23 cellular contexts compared by ENCODE assay signal in the genomic region with DNA sequence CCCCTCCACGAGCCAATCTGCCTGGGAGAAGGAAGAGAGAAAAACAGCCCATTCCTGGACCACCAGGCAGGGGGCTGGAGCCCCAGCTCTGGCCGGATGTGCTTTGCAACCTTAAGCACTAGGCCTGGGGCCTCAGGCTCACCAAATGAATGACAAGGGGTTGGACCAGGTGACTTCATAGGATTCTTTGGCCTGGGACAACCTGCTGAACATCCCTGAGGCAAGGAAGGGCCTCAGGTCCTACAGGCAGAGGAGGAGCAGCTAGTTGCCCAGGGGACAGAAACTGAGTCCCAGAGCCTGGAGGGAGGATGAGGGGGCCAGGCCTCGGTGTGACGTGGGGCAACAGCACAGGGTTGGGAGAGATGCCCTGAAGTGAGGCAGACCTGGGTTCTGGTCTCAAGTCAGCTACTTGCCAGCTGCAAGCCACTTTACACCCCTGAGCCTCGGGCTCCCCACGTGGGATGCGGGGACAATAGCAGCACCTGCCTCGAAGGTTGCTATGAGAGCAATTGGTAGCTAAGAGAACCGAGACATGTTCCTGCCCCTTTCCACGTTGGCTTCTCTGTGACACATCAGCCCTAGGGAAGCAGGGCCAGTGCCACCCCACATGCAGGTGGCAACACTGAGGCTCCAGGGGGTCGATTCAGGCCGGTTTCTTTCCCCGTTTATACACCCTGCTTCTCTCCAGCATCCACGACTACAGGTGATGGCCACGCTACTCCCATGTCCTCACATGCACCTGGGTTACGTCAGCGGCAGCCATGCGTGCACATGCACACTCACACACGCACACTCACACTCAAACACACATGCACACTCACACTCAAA. TPM values are rescaled to one million over a fixed set of nuclear protein-coding genes. Genes with fewer than 3 reads are reported as not detected.
DNase-seq lines count a peak whose midpoint lies in the region; ATAC-seq and TF ChIP-seq lines count a peak whose summit lies in the region.
"Had no signal": no experiment of that assay in that cellular context is flagged by ENCODE, and none has a peak within 500 bp of the region (broad histone marks: within the 10 kb centered on the region; RNA-seq: fewer than 3 reads in every experiment).

No MANE protein-coding gene starts in this region.

- H3K36me3 ChIP-seq in endodermal cell (ENCODE audit: control insufficient read depth, insufficient read depth, low read length), result no peaks in the 10 kb centered on the region
- H3K36me3 ChIP-seq: WERI-Rb-1 had no signal

- H3K27me3 Mint-ChIP-seq in progenitor cell of endocrine pancreas (no peaks in the 10 kb centered on the region), endodermal cell (ENCODE audit: insufficient read depth) (peaks cover 2% of the 10 kb centered on the region)
- no peaks in the 10 kb centered on the region for H3K27me3 Mint-ChIP-seq in activated CD4-positive, alpha-beta T cell treated with anti-CD3 and anti-CD28 coated beads for 36 hours
- peaks cover 0 to 10% of the 10 kb centered on the region in 2 donors for H3K27me3 Mint-ChIP-seq in effector memory CD8-positive, alpha-beta T cell

- H3K4me1 ChIP-seq in endodermal cell (ENCODE audit: control insufficient read depth, insufficient read depth, low read length), result no peaks in the 10 kb centered on the region
- H3K4me1 ChIP-seq: foreskin keratinocyte had no signal

- H3K27ac Mint-ChIP-seq in progenitor cell of endocrine pancreas, result peak overlapping the region; percentile 86
- H3K27ac Mint-ChIP-seq in activated CD4-positive, alpha-beta T cell treated with anti-CD3 and anti-CD28 coated beads for 36 hours, result no peak overlapping the region
- H3K27ac Mint-ChIP-seq in effector memory CD8-positive, alpha-beta T cell, result no peak overlapping the region
- H3K27ac Mint-ChIP-seq in endodermal cell, result no peak overlapping the region
- H3K27ac Mint-ChIP-seq: T-helper 17 cell had no signal

- 85 to 91% methylated on average over 19 of the region's 19 CpGs for WGBS in endodermal cell (ENCODE audit: insufficient coverage in 1 of 2, insufficient read length in 1 of 2), 2 experiments

- H3K4me3 Mint-ChIP-seq in progenitor cell of endocrine pancreas (ENCODE audit: low read depth), result no peak overlapping the region
- no peak overlapping the region for H3K4me3 Mint-ChIP-seq in activated CD4-positive, alpha-beta T cell treated with anti-CD3 and anti-CD28 coated beads for 36 hours
- H3K4me3 Mint-ChIP-seq in effector memory CD8-positive, alpha-beta T cell, result no peak overlapping the region
- no peak overlapping the region for H3K4me3 Mint-ChIP-seq in endodermal cell
- H3K4me3 Mint-ChIP-seq: T-helper 17 cell had no signal

- TF ChIP-seq CTCF in progenitor cell of endocrine pancreas (IDR thresholded peaks at IDR 0.05; ENCODE audit: unreplicated experiment) (no peak), endodermal cell (conservative IDR thresholded peaks at IDR 0.05) (no peak)

- H3K27me3 ChIP-seq in endodermal cell (ENCODE audit: control insufficient read depth, insufficient read depth, low read length, poor library complexity, severe bottlenecking), result no peaks in the 10 kb centered on the region
- H3K27me3 ChIP-seq: dorsolateral prefrontal cortex, foreskin keratinocyte had no signal

- no peak overlapping the region for H3K9ac ChIP-seq in endodermal cell (ENCODE audit: extremely low read depth, low read length, poor library complexity, severe bottlenecking)

- H3K27ac ChIP-seq in endodermal cell (ENCODE audit: low read depth, low read length), result no peak overlapping the region
- H3K27ac ChIP-seq: dorsolateral prefrontal cortex, foreskin keratinocyte, WERI-Rb-1 had no signal

- POLR2A ChIA-PET in activated CD4-positive, alpha-beta T cell treated with anti-CD3 and anti-CD28 coated beads for 36 hours (lab: Charles Lee), result no interaction called here

- H3K9me3 ChIP-seq in endodermal cell (ENCODE audit: control insufficient read depth, low read length), result no peaks in the 10 kb centered on the region

- peak; percentile 33 to 34 for DNase-seq in SHP77 (lab: John Stamatoyannopoulos, UW)
- DNase-seq in SHP77 treated with DMSO at 0.1 percent for 48 hours (lab: John Stamatoyannopoulos, UW), result no peak
- DNase-seq in NCI-H2081 (lab: John Stamatoyannopoulos, UW), result peak; percentile 34 to 78
- peak; percentile 46 for DNase-seq in RPMI8226
- no peak for DNase-seq in progenitor cell of endocrine pancreas (ENCODE audit: low spot score, unreplicated experiment)
- DNase-seq in activated CD4-positive, alpha-beta T cell treated with anti-CD3 and anti-CD28 coated beads for 36 hours, result no peak
- no peak for DNase-seq in effector memory CD8-positive, alpha-beta T cell
- DNase-seq in endodermal cell, result no peak
- DNase-seq: activated CD4-positive, alpha-beta T cell treated with anti-CD3 and anti-CD28 coated beads, Interleukin-2, amount 50 U/mL, for 48 hours; activated T-cell treated with anti-CD3 and anti-CD28 coated beads for 4 hours; amniotic stem cell; C1 segment of cervical spinal cord; caudate nucleus; DMS79; dorsolateral prefrontal cortex; foreskin keratinocyte; midbrain; NCI-H446; SIG-M5; small intestine; stimulated activated CD4-positive, alpha-beta T cell treated with anti-CD3 and anti-CD28 coated beads, Interleukin-4, amount 100 ng/mL, for 24 hours; T-helper 17 cell; WERI-Rb-1 had no signal

- H3K4me1 Mint-ChIP-seq in progenitor cell of endocrine pancreas (ENCODE audit: low read depth) (peaks cover 3% of the 10 kb centered on the region), endodermal cell (no peaks in the 10 kb centered on the region)
- no peaks in the 10 kb centered on the region for H3K4me1 Mint-ChIP-seq in activated CD4-positive, alpha-beta T cell treated with anti-CD3 and anti-CD28 coated beads for 36 hours
- H3K4me1 Mint-ChIP-seq in effector memory CD8-positive, alpha-beta T cell (ENCODE audit: low read depth in 2 of 2), result no peaks in the 10 kb centered on the region
- H3K4me1 Mint-ChIP-seq: T-helper 17 cell had no signal

- CTCF ChIA-PET in activated CD4-positive, alpha-beta T cell treated with anti-CD3 and anti-CD28 coated beads for 36 hours (lab: Charles Lee), result no interaction called here

- no peaks in the 10 kb centered on the region for H3K9me3 Mint-ChIP-seq in progenitor cell of endocrine pancreas (ENCODE audit: low read depth)
- no peaks in the 10 kb centered on the region for H3K9me3 Mint-ChIP-seq in activated CD4-positive, alpha-beta T cell treated with anti-CD3 and anti-CD28 coated beads for 36 hours (ENCODE audit: low read depth)
- no peaks in the 10 kb centered on the region for H3K9me3 Mint-ChIP-seq in effector memory CD8-positive, alpha-beta T cell
- H3K9me3 Mint-ChIP-seq in endodermal cell, result no peaks in the 10 kb centered on the region

- ATAC-seq in activated CD4-positive, alpha-beta T cell treated with anti-CD3 and anti-CD28 coated beads for 36 hours, result no peak
- no peak for ATAC-seq in effector memory CD8-positive, alpha-beta T cell (replicated peaks)
- ATAC-seq: foreskin keratinocyte, T-helper 17 cell had no signal

- no peak overlapping the region for H3K4me3 ChIP-seq in endodermal cell (ENCODE audit: low read length)
- H3K4me3 ChIP-seq: dorsolateral prefrontal cortex had no signal

- intact Hi-C loops in activated CD4-positive, alpha-beta T cell treated with anti-CD3 and anti-CD28 coated beads for 36 hours (cut with DNase I, micrococcal nuclease), result no loop called here

- H3K36me3 Mint-ChIP-seq in progenitor cell of endocrine pancreas (ENCODE audit: insufficient read depth), result no peaks in the 10 kb centered on the region
- no peaks in the 10 kb centered on the region for H3K36me3 Mint-ChIP-seq in activated CD4-positive, alpha-beta T cell treated with anti-CD3 and anti-CD28 coated beads for 36 hours (ENCODE audit: low read depth)
- peaks cover 2% of the 10 kb centered on the region for H3K36me3 Mint-ChIP-seq in effector memory CD8-positive, alpha-beta T cell (ENCODE audit: insufficient read depth)
- H3K36me3 Mint-ChIP-seq in endodermal cell (ENCODE audit: low read depth), result no peaks in the 10 kb centered on the region

RNA-seq across cellular contexts. Expression of a gene that starts 42.6 kb away (rescaled TPM):
- total RNA-seq in progenitor cell of endocrine pancreas (45.9 and 52.4 TPM in 2 replicates), endodermal cell (10 to 100 TPM; 55.2 to 57.2 TPM)
- total RNA-seq in activated CD4-positive, alpha-beta T cell treated with anti-CD3 and anti-CD28 coated beads for 36 hours, result 10 to 100 TPM; 45.9 to 48.7 TPM
- 77.6 TPM for polyA plus RNA-seq in endodermal cell (2013, experiment 1 of 2)
- polyA plus RNA-seq in endodermal cell (2013, experiment 2 of 2), result 67.9 TPM

Comparison
In these comparisons a context has a peak if more than half of its experiments do, and no peak if none do; other contexts are left out.
1. DNase-seq: peak in SHP77 (2 of 2), NCI-H2081 (2 of 2) and RPMI8226 (single experiment); none in SHP77 treated with DMSO at 0.1 percent for 48 hours (single experiment), progenitor cell of endocrine pancreas (single experiment), activated CD4-positive, alpha-beta T cell treated with anti-CD3 and anti-CD28 coated beads for 36 hours (single experiment), effector memory CD8-positive, alpha-beta T cell (0 of 3) and endodermal cell (single experiment).